Comparison of ENCODE assay signal across 16 cellular contexts in genomic region chr4:152605031-152605430, GRCh38.
DNase-seq lines count a peak whose midpoint lies in the region; ATAC-seq, FAIRE-seq and TF ChIP-seq lines count a peak whose summit lies in the region.
"Had no signal": no experiment of that assay in that cellular context is flagged by ENCODE, and none has a peak within 500 bp of the region (broad histone marks: within the 10 kb centered on the region; RNA-seq: fewer than 3 reads in every experiment).

No MANE protein-coding gene starts in this region.

- peaks cover 14% of the 10 kb centered on the region for H3K9me3 Mint-ChIP-seq in GM23338
- H3K9me3 Mint-ChIP-seq in natural killer cell = no peaks in the 10 kb centered on the region
- H3K9me3 Mint-ChIP-seq in CD4-positive, alpha-beta T cell = no peaks in the 10 kb centered on the region

- H3K27ac ChIP-seq in GM23338 (ENCODE audit: low read depth) (no peak overlapping the region), angular gyrus (ENCODE audit: low read depth, low read length) (peak overlapping the region; percentile 65), skeletal muscle tissue (ENCODE audit: low read depth, low read length) (peak overlapping the region; percentile 46), esophagus squamous epithelium (peak overlapping the region in 2 of 4 donors; percentile 50 to 52)
- H3K27ac ChIP-seq in CD4-positive, alpha-beta T cell (ENCODE audit: low read depth, low read length) = no peak overlapping the region
- H3K27ac ChIP-seq: BLaER1 treated with 17β-estradiol and CSF1 and Interleukin-3, amounts not matched to agents 10 nM and 100 nM; RWPE1 had no signal

- peak; percentile 62 for DNase-seq in GM23338 (ENCODE audit: low spot score)
- DNase-seq in iPS-NIHi11 (ENCODE audit: low spot score) = peak; percentile 59
- DNase-seq in esophagus squamous epithelium (lab: John Stamatoyannopoulos, UW) = no peak
- no peak for DNase-seq in GM12891 (ENCODE audit: insufficient read length, low spot score)
- no peak for DNase-seq in natural killer cell
- DNase-seq in CD4-positive, alpha-beta T cell = no peak
- DNase-seq: 8988T, DMS79 treated with DMSO at 0.1 percent for 48 hours, MV-4-11, NCI-H2029, PC-3 had no signal

- WGBS in esophagus squamous epithelium, 2 donors = no CpG with 5 or more reads among the region's 2 CpGs

- POLR2A ChIA-PET in CD4-positive, alpha-beta T cell (lab: Charles Lee) = no interaction called here

- H3K36me3 ChIP-seq in GM23338 (ENCODE audit: insufficient read depth) (no peaks in the 10 kb centered on the region), skeletal muscle tissue (ENCODE audit: control insufficient read depth in 3 of 3, insufficient read depth in 3 of 3, low read length in 3 of 3) (no peaks in the 10 kb centered on the region), esophagus squamous epithelium (no peaks in the 10 kb centered on the region)
- H3K36me3 ChIP-seq: BLaER1 treated with 17β-estradiol and CSF1 and Interleukin-3, amounts not matched to agents 10 nM and 100 nM had no signal

- H3K4me1 ChIP-seq in GM23338 (ENCODE audit: insufficient read depth) = peaks cover 20% of the 10 kb centered on the region
- peaks cover 0 to 9% (median 0%) of the 10 kb centered on the region in 3 donors for H3K4me1 ChIP-seq in skeletal muscle tissue (ENCODE audit: control insufficient read depth in 3 of 3, insufficient read depth in 3 of 3, low read length in 3 of 3)
- peaks cover 0 to 35% (median 3%) of the 10 kb centered on the region in 3 donors for H3K4me1 ChIP-seq in esophagus squamous epithelium

- H3K27ac Mint-ChIP-seq in GM23338 = peak overlapping the region; percentile 23; the same call in 1 of the 2 replicates
- no peak overlapping the region for H3K27ac Mint-ChIP-seq in natural killer cell
- H3K27ac Mint-ChIP-seq in CD4-positive, alpha-beta T cell = no peak overlapping the region

- no peak overlapping the region for H3K4me2 ChIP-seq in GM23338
- H3K4me2 ChIP-seq: BLaER1 treated with 17β-estradiol and CSF1 and Interleukin-3, amounts not matched to agents 10 nM and 100 nM had no signal

- intact Hi-C loops in esophagus squamous epithelium (cut with DNase I) = no loop called here
- intact Hi-C loops in natural killer cell (cut with micrococcal nuclease) = no loop called here
- intact Hi-C loops in CD4-positive, alpha-beta T cell (cut with DNase I, micrococcal nuclease) = no loop called here

- H3K36me3 Mint-ChIP-seq in GM23338 (ENCODE audit: low read depth) = peaks cover 9% of the 10 kb centered on the region; the same call in 2 of the 3 replicates
- no peaks in the 10 kb centered on the region for H3K36me3 Mint-ChIP-seq in natural killer cell
- H3K36me3 Mint-ChIP-seq in CD4-positive, alpha-beta T cell (ENCODE audit: low read depth) = no peaks in the 10 kb centered on the region

- no peak overlapping the region for H3K4me3 ChIP-seq in GM23338
- no peak overlapping the region for H3K4me3 ChIP-seq in skeletal muscle tissue (ENCODE audit: low read length in 3 of 3)
- no peak overlapping the region for H3K4me3 ChIP-seq in esophagus squamous epithelium
- H3K4me3 ChIP-seq: BLaER1 treated with 17β-estradiol and CSF1 and Interleukin-3, amounts not matched to agents 10 nM and 100 nM had no signal

- H3K9me3 ChIP-seq in skeletal muscle tissue (ENCODE audit: control insufficient read depth in 3 of 3, low read length in 3 of 3) (no peaks in the 10 kb centered on the region), esophagus squamous epithelium (no peaks in the 10 kb centered on the region)
- H3K9me3 ChIP-seq in CD4-positive, alpha-beta T cell (ENCODE audit: control insufficient read depth, low read length) = no peaks in the 10 kb centered on the region
- H3K9me3 ChIP-seq: BLaER1 treated with 17β-estradiol and CSF1 and Interleukin-3, amounts not matched to agents 10 nM and 100 nM had no signal

- H3F3A ChIP-seq in GM23338 (replicated peaks; ENCODE audit: low read depth) = no peaks in the 10 kb centered on the region

- no peak for TF ChIP-seq POLR2A in esophagus squamous epithelium (IDR thresholded peaks at IDR 0.05)
- no peak for TF ChIP-seq POLR2A in GM12891 (IDR thresholded peaks at IDR 0.05; ENCODE audit: low read depth, low read length)

- no peaks in the 10 kb centered on the region for H4K20me1 ChIP-seq in GM23338 (replicated peaks; ENCODE audit: insufficient read depth)
- H4K20me1 ChIP-seq: BLaER1 treated with 17β-estradiol and CSF1 and Interleukin-3, amounts not matched to agents 10 nM and 100 nM had no signal

- no peak overlapping the region for H3K4me3 Mint-ChIP-seq in GM23338
- no peak overlapping the region for H3K4me3 Mint-ChIP-seq in natural killer cell
- H3K4me3 Mint-ChIP-seq in CD4-positive, alpha-beta T cell = no peak overlapping the region

- peak overlapping the region; percentile 63 for H2AFZ ChIP-seq in GM23338

- H3K27me3 Mint-ChIP-seq in GM23338 (ENCODE audit: insufficient read depth, low read depth, poor library complexity) (peaks cover 13% of the 10 kb centered on the region), natural killer cell (ENCODE audit: low read depth in 2 of 2) (peaks cover 5 to 9% of the 10 kb centered on the region in 2 donors)
- H3K27me3 Mint-ChIP-seq in CD4-positive, alpha-beta T cell = no peaks in the 10 kb centered on the region

- CTCF ChIA-PET in CD4-positive, alpha-beta T cell (lab: Charles Lee) = no interaction called here

- no peaks in the 10 kb centered on the region for H3K9me2 ChIP-seq in GM23338 (ENCODE audit: insufficient read depth)

- TF ChIP-seq CTCF in GM23338 (conservative IDR thresholded peaks at IDR 0.05; ENCODE audit: low read depth in 2 of 2) (no peak), esophagus squamous epithelium (IDR thresholded peaks at IDR 0.05) (no peak), natural killer cell (IDR thresholded peaks at IDR 0.05) (no peak)
- no peak for TF ChIP-seq CTCF in CD4-positive, alpha-beta T cell (IDR thresholded peaks at IDR 0.05)

- H3K27me3 ChIP-seq in GM23338 (ENCODE audit: insufficient read depth) (no peaks in the 10 kb centered on the region), skeletal muscle tissue (ENCODE audit: control insufficient read depth in 3 of 3, insufficient read depth in 3 of 3, low read length in 3 of 3) (peaks cover 0 to 3% (median 0%) of the 10 kb centered on the region in 3 donors), esophagus squamous epithelium (no peaks in the 10 kb centered on the region)
- no peaks in the 10 kb centered on the region for H3K27me3 ChIP-seq in CD4-positive, alpha-beta T cell (ENCODE audit: control insufficient read depth, insufficient read depth, low read length)
- H3K27me3 ChIP-seq: BLaER1 treated with 17β-estradiol and CSF1 and Interleukin-3, amounts not matched to agents 10 nM and 100 nM had no signal

- no peaks in the 10 kb centered on the region for H3K79me2 ChIP-seq in GM23338 (replicated peaks; ENCODE audit: insufficient read depth)

- H3K4me1 Mint-ChIP-seq in GM23338 (peaks cover 36% of the 10 kb centered on the region), natural killer cell (no peaks in the 10 kb centered on the region)
- H3K4me1 Mint-ChIP-seq in CD4-positive, alpha-beta T cell (ENCODE audit: low read depth) = peaks cover 11% of the 10 kb centered on the region

- no peak overlapping the region for H3K9ac ChIP-seq in skeletal muscle tissue (ENCODE audit: low read depth in 1 of 3, low read length in 3 of 3)
- H3K9ac ChIP-seq: BLaER1 treated with 17β-estradiol and CSF1 and Interleukin-3, amounts not matched to agents 10 nM and 100 nM had no signal

- FAIRE-seq in GM12891 (lab: Jason Lieb, UNC) = no peak
- FAIRE-seq: G401.6 had no signal

- ATAC-seq in GM23338 (peak; percentile 79), natural killer cell (no peak)
- ATAC-seq in CD4-positive, alpha-beta T cell (ENCODE audit: poor library complexity) = no peak

TF ChIP-seq in GM23338, 12 proteins besides CTCF, POLR2A, EP300 and RAD21 (continues in another document):
- TF ChIP-seq EZH2phosphoT487 (IDR thresholded peaks at IDR 0.05; ENCODE audit: unreplicated experiment) (no peak), POLR2AphosphoS5 (IDR thresholded peaks at IDR 0.05; ENCODE audit: low read depth) (no peak), ZNF331 (CRISPR knock-in tag; IDR thresholded peaks at IDR 0.05; ENCODE audit: low read depth) (no peak), STAT1 (IDR thresholded peaks at IDR 0.05; ENCODE audit: unreplicated experiment) (no peak), NANOG (IDR thresholded peaks at IDR 0.05; ENCODE audit: borderline replicate concordance) (no peak), ZNF114 (CRISPR knock-in tag; IDR thresholded peaks at IDR 0.05) (no peak), JUNB (IDR thresholded peaks at IDR 0.05; ENCODE audit: unreplicated experiment) (no peak)

TF ChIP-seq in GM12891, 5 proteins besides CTCF, POLR2A, EP300 and RAD21:
- TF ChIP-seq SPI1 (IDR thresholded peaks at IDR 0.05; ENCODE audit: low read depth, low read length) (no peak), PAX5 (IDR thresholded peaks at IDR 0.05; ENCODE audit: insufficient read depth, low read length, severe bottlenecking) (no peak), TAF1 (IDR thresholded peaks at IDR 0.05; ENCODE audit: low read depth, low read length) (no peak), POLR2AphosphoS5 (IDR thresholded peaks at IDR 0.05; ENCODE audit: low read depth, low read length) (no peak), POU2F2 (IDR thresholded peaks at IDR 0.05; ENCODE audit: low read depth, low read length) (no peak)

Comparison
In these comparisons a context has a peak if more than half of its experiments do, and no peak if none do; other contexts are left out.
1. DNase-seq: peak in GM23338 (single experiment) and iPS-NIHi11 (single experiment); none in esophagus squamous epithelium (single experiment), GM12891 (single experiment), natural killer cell (single experiment) and CD4-positive, alpha-beta T cell (0 of 10).
2. H3K27ac ChIP-seq: peak in angular gyrus (single experiment) and skeletal muscle tissue (single experiment); none in GM23338 (single experiment) and CD4-positive, alpha-beta T cell (single experiment).